Comparison of ENCODE assay signal across 28 cellular contexts in genomic region chr6:88865275-88865674, GRCh38.
DNase-seq lines count a peak whose midpoint lies in the region; ATAC-seq lines count a peak whose summit lies in the region.
"Had no signal": no experiment of that assay in that cellular context is flagged by ENCODE, and none has a peak within 500 bp of the region (broad histone marks: within the 10 kb centered on the region; RNA-seq: fewer than 3 reads in every experiment).

No MANE protein-coding gene starts in this region.

- ATAC-seq in activated CD4-positive, CD25-positive, alpha-beta regulatory T cell treated with anti-CD3 and anti-CD28 coated beads, Interleukin-2, amount 50 U/mL, for 24 hours = peak; percentile 68 to 77
- no peak for ATAC-seq in activated naive CD8-positive, alpha-beta T cell treated with anti-CD3 and anti-CD28 coated beads, Interleukin-2, amount 50 U/mL, for 24 hours
- ATAC-seq in HG02870 (IDR thresholded peaks at IDR 0.05; ENCODE audit: unreplicated experiment) = no peak
- ATAC-seq: esophagus mucosa, heart left ventricle, lower lobe of right lung had no signal

- H3K9me3 Mint-ChIP-seq in activated naive CD8-positive, alpha-beta T cell (ENCODE audit: low read depth) = no peaks in the 10 kb centered on the region
- H3K9me3 Mint-ChIP-seq in activated naive CD8-positive, alpha-beta T cell treated with anti-CD3 and anti-CD28 coated beads, Interleukin-2, amount 50 U/mL, for 24 hours = no peaks in the 10 kb centered on the region
- H3K9me3 Mint-ChIP-seq in activated T-helper 2 cell treated with anti-CD3 and anti-CD28 coated beads, Interferon-gamma antibody, Interleukin-2, Interleukin-4, amounts not matched to agents 10 μg/mL and 5 μg/mL and 100 μg/mL, durations not matched to agents 14 hours and 24 hours and 36 hours = no peaks in the 10 kb centered on the region
- no peaks in the 10 kb centered on the region for H3K9me3 Mint-ChIP-seq in stimulated activated naive CD8-positive, alpha-beta T cell treated with anti-CD3 and anti-CD28 coated beads, Interleukin-15, Interleukin-2, amounts not matched to agents 100 ng/mL and 50 ng/mL, for 24 hours
- H3K9me3 Mint-ChIP-seq: endodermal cell, nephron progenitor cell had no signal

- peak overlapping the region; percentile 47 for H3K27ac Mint-ChIP-seq in activated naive CD8-positive, alpha-beta T cell
- H3K27ac Mint-ChIP-seq in activated naive CD8-positive, alpha-beta T cell treated with anti-CD3 and anti-CD28 coated beads, Interleukin-2, amount 50 U/mL, for 24 hours = no peak overlapping the region
- H3K27ac Mint-ChIP-seq in activated T-helper 2 cell treated with anti-CD3 and anti-CD28 coated beads, Interferon-gamma antibody, Interleukin-2, Interleukin-4, amounts not matched to agents 10 μg/mL and 5 μg/mL and 100 μg/mL, durations not matched to agents 14 hours and 24 hours and 36 hours = peak overlapping the region; percentile 47
- H3K27ac Mint-ChIP-seq in stimulated activated naive CD8-positive, alpha-beta T cell treated with anti-CD3 and anti-CD28 coated beads, Interleukin-15, Interleukin-2, amounts not matched to agents 100 ng/mL and 50 ng/mL, for 24 hours = peak overlapping the region; percentile 3
- H3K27ac Mint-ChIP-seq: endodermal cell, nephron progenitor cell had no signal

- peaks cover 32% of the 10 kb centered on the region for H3K4me1 Mint-ChIP-seq in activated naive CD8-positive, alpha-beta T cell (ENCODE audit: low read depth)
- H3K4me1 Mint-ChIP-seq in activated naive CD8-positive, alpha-beta T cell treated with anti-CD3 and anti-CD28 coated beads, Interleukin-2, amount 50 U/mL, for 24 hours = peaks cover 24% of the 10 kb centered on the region
- peaks cover 24% of the 10 kb centered on the region for H3K4me1 Mint-ChIP-seq in activated T-helper 2 cell treated with anti-CD3 and anti-CD28 coated beads, Interferon-gamma antibody, Interleukin-2, Interleukin-4, amounts not matched to agents 10 μg/mL and 5 μg/mL and 100 μg/mL, durations not matched to agents 14 hours and 24 hours and 36 hours (ENCODE audit: low read depth)
- peaks cover 37% of the 10 kb centered on the region for H3K4me1 Mint-ChIP-seq in stimulated activated naive CD8-positive, alpha-beta T cell treated with anti-CD3 and anti-CD28 coated beads, Interleukin-15, Interleukin-2, amounts not matched to agents 100 ng/mL and 50 ng/mL, for 24 hours (ENCODE audit: low read depth)
- H3K4me1 Mint-ChIP-seq: nephron progenitor cell had no signal

- no peaks in the 10 kb centered on the region for H3K27me3 Mint-ChIP-seq in activated naive CD8-positive, alpha-beta T cell
- H3K27me3 Mint-ChIP-seq in activated naive CD8-positive, alpha-beta T cell treated with anti-CD3 and anti-CD28 coated beads, Interleukin-2, amount 50 U/mL, for 24 hours = no peaks in the 10 kb centered on the region
- no peaks in the 10 kb centered on the region for H3K27me3 Mint-ChIP-seq in activated T-helper 2 cell treated with anti-CD3 and anti-CD28 coated beads, Interferon-gamma antibody, Interleukin-2, Interleukin-4, amounts not matched to agents 10 μg/mL and 5 μg/mL and 100 μg/mL, durations not matched to agents 14 hours and 24 hours and 36 hours (ENCODE audit: low read depth)
- H3K27me3 Mint-ChIP-seq in stimulated activated naive CD8-positive, alpha-beta T cell treated with anti-CD3 and anti-CD28 coated beads, Interleukin-15, Interleukin-2, amounts not matched to agents 100 ng/mL and 50 ng/mL, for 24 hours = no peaks in the 10 kb centered on the region

- DNase-seq in activated CD4-positive, CD25-positive, alpha-beta regulatory T cell treated with anti-CD3 and anti-CD28 coated beads, Interleukin-2, amount 50 U/mL, for 72 hours = no peak
- no peak for DNase-seq in activated naive CD8-positive, alpha-beta T cell treated with anti-CD3 and anti-CD28 coated beads, Interleukin-2, amount 50 U/mL, for 24 hours
- DNase-seq in activated T-helper 2 cell treated with anti-CD3 and anti-CD28 coated beads, Interferon-gamma antibody, Interleukin-2, Interleukin-4, amounts not matched to agents 10 μg/mL and 5 μg/mL and 100 μg/mL, durations not matched to agents 14 hours and 24 hours and 36 hours (ENCODE audit: low spot score) = no peak
- DNase-seq in cerebellar nuclear complex (lab: John Stamatoyannopoulos, UW) = no peak
- DNase-seq: 8988T; activated CD8-positive, alpha-beta memory T cell treated with anti-CD3 and anti-CD28 coated beads, Interleukin-2, amount 50 U/mL, for 48 hours; activated gamma-delta T cell treated with Interleukin-2 at 50 U/mL for 16 hours; endodermal cell; foreskin fibroblast; GDM1; HCEC 1CT; heart left ventricle; kidney glomerular epithelial cell; lower lobe of right lung; NCI-H1417 treated with DMSO at 0.1 percent for 48 hours; NCI-H226; nephron progenitor cell; ovary; Peyer's patch; retina; SHP77 treated with DMSO at 0.1 percent for 48 hours; SW 1271; transverse colon had no signal

- intact Hi-C loops in activated T-helper 2 cell treated with anti-CD3 and anti-CD28 coated beads, Interferon-gamma antibody, Interleukin-2, Interleukin-4, amounts not matched to agents 10 μg/mL and 5 μg/mL and 100 μg/mL, durations not matched to agents 14 hours and 24 hours and 36 hours (cut with micrococcal nuclease) = loop anchor here (5.0 kb wide), 1 partner anchor 958 kb away; no protein-coding TSS in a partner anchor

- H3K4me3 Mint-ChIP-seq in activated naive CD8-positive, alpha-beta T cell = peak overlapping the region; percentile 57
- no peak overlapping the region for H3K4me3 Mint-ChIP-seq in activated naive CD8-positive, alpha-beta T cell treated with anti-CD3 and anti-CD28 coated beads, Interleukin-2, amount 50 U/mL, for 24 hours
- no peak overlapping the region for H3K4me3 Mint-ChIP-seq in activated T-helper 2 cell treated with anti-CD3 and anti-CD28 coated beads, Interferon-gamma antibody, Interleukin-2, Interleukin-4, amounts not matched to agents 10 μg/mL and 5 μg/mL and 100 μg/mL, durations not matched to agents 14 hours and 24 hours and 36 hours (ENCODE audit: low read depth)
- H3K4me3 Mint-ChIP-seq in stimulated activated naive CD8-positive, alpha-beta T cell treated with anti-CD3 and anti-CD28 coated beads, Interleukin-15, Interleukin-2, amounts not matched to agents 100 ng/mL and 50 ng/mL, for 24 hours = no peak overlapping the region
- H3K4me3 Mint-ChIP-seq: endodermal cell, nephron progenitor cell had no signal

- H3K36me3 Mint-ChIP-seq in activated naive CD8-positive, alpha-beta T cell = peaks cover 21% of the 10 kb centered on the region
- H3K36me3 Mint-ChIP-seq in activated naive CD8-positive, alpha-beta T cell treated with anti-CD3 and anti-CD28 coated beads, Interleukin-2, amount 50 U/mL, for 24 hours (ENCODE audit: low read depth) = peaks cover 12% of the 10 kb centered on the region
- H3K36me3 Mint-ChIP-seq in activated T-helper 2 cell treated with anti-CD3 and anti-CD28 coated beads, Interferon-gamma antibody, Interleukin-2, Interleukin-4, amounts not matched to agents 10 μg/mL and 5 μg/mL and 100 μg/mL, durations not matched to agents 14 hours and 24 hours and 36 hours (ENCODE audit: low read depth) = peaks cover 31% of the 10 kb centered on the region
- peaks cover 35% of the 10 kb centered on the region for H3K36me3 Mint-ChIP-seq in stimulated activated naive CD8-positive, alpha-beta T cell treated with anti-CD3 and anti-CD28 coated beads, Interleukin-15, Interleukin-2, amounts not matched to agents 100 ng/mL and 50 ng/mL, for 24 hours (ENCODE audit: low read depth)

Comparison
In these comparisons a context has a peak if more than half of its experiments do, and no peak if none do; other contexts are left out.
1. ATAC-seq: peak in activated CD4-positive, CD25-positive, alpha-beta regulatory T cell treated with anti-CD3 and anti-CD28 coated beads, Interleukin-2, amount 50 U/mL, for 24 hours (2 of 2); none in activated naive CD8-positive, alpha-beta T cell treated with anti-CD3 and anti-CD28 coated beads, Interleukin-2, amount 50 U/mL, for 24 hours (single experiment) and HG02870 (single experiment).